7 cellular contexts compared by ENCODE assay signal in genomic region chr7:73937650-73938049, GRCh38.
A peak's percentile ranks its signal among the peaks of the same experiment; 100 is the strongest.
DNase-seq lines count a peak whose midpoint lies in the region; ATAC-seq and TF ChIP-seq lines count a peak whose summit lies in the region.
"Not testable (repeated sequence)": the region's sequence is repeated elsewhere in the genome, so short reads cannot be mapped to it uniquely, and the experiment has no call there.

No MANE protein-coding gene starts in this region.

- not testable (repeated sequence) for H3K14ac ChIP-seq in mesenchymal stem cell (ENCODE audit: low read length in 2 of 2)

- peak overlapping the region; percentile 48 for H3K9ac ChIP-seq in mesenchymal stem cell (ENCODE audit: low read length)

- H2BK5ac ChIP-seq in mesenchymal stem cell (ENCODE audit: low read depth, low read length, poor library complexity, severe bottlenecking): not testable (repeated sequence)

- not testable (repeated sequence) for H2AK5ac ChIP-seq in mesenchymal stem cell (ENCODE audit: low read length, severe bottlenecking)

- not testable (repeated sequence) for H3K4me3 ChIP-seq in AG10803 (ENCODE audit: low read length); MG63; fibroblast of pulmonary artery (replicated peaks; ENCODE audit: low read depth, low read length); mesenchymal stem cell (ENCODE audit: insufficient read depth in 1 of 2, low read depth in 1 of 2, low read length in 2 of 2)

- H3K4ac ChIP-seq in mesenchymal stem cell (ENCODE audit: low read depth in 1 of 2, low read length in 2 of 2): not testable (repeated sequence)

- peaks cover 16% of the 10 kb centered on the region for H3K9me3 Mint-ChIP-seq in MCF 10A (ENCODE audit: unreplicated experiment)

- not testable (repeated sequence) for H3K79me1 ChIP-seq in mesenchymal stem cell (replicated peaks; ENCODE audit: low read length, poor library complexity, severe bottlenecking)

- DNase-seq in AG10803 (ENCODE audit: low read depth) (peak; percentile 93), MG63 (peak; percentile 69), NCI-H446 treated with DMSO at 0.1 percent for 48 hours (lab: John Stamatoyannopoulos, UW) (peak; percentile 50), MCF 10A (ENCODE audit: unreplicated experiment) (peak; percentile 41), fibroblast of pulmonary artery (ENCODE audit: low read depth) (peak; percentile 31)
- DNase-seq in mesenchymal stem cell: not testable (repeated sequence)

- not testable (repeated sequence) for H2AFZ ChIP-seq in mesenchymal stem cell (ENCODE audit: low read depth, low read length)

- not testable (repeated sequence) for H3K36me3 Mint-ChIP-seq in MCF 10A (ENCODE audit: insufficient read depth, unreplicated experiment)

- not testable (repeated sequence) for H3K4me3 Mint-ChIP-seq in MCF 10A (ENCODE audit: unreplicated experiment)

- not testable (repeated sequence) for H3K4me1 ChIP-seq in mesenchymal stem cell (ENCODE audit: control insufficient read depth, insufficient read depth, low read depth, low read length)

- H3K23ac ChIP-seq in mesenchymal stem cell (ENCODE audit: low read length in 2 of 2): not testable (repeated sequence)

- WGBS in mesenchymal stem cell: 84% methylated on average over 4 of the region's 5 CpGs

- intact Hi-C loops in MCF 10A (cut with micrococcal nuclease): not testable (repeated sequence)

- not testable (repeated sequence) for H4K8ac ChIP-seq in mesenchymal stem cell (ENCODE audit: low read length)

- not testable (repeated sequence) for H3K27ac Mint-ChIP-seq in MCF 10A (ENCODE audit: low read depth, unreplicated experiment)

- not testable (repeated sequence) for BruUV-seq in MCF 10A (replicated peaks; lab: Mats Ljungman, UMichigan)

- not testable (repeated sequence) for H2BK120ac ChIP-seq in mesenchymal stem cell (ENCODE audit: low read depth, low read length)

- H3K18ac ChIP-seq in mesenchymal stem cell (ENCODE audit: low read depth in 1 of 2, low read length in 2 of 2): not testable (repeated sequence)

- not testable (repeated sequence) for H3K27ac ChIP-seq in mesenchymal stem cell (ENCODE audit: low read length, poor library complexity, severe bottlenecking)

- TF ChIP-seq CTCF in AG10803 (conservative IDR thresholded peaks at IDR 0.05; ENCODE audit: low read length); MCF 10A (IDR thresholded peaks at IDR 0.05; ENCODE audit: unreplicated experiment); fibroblast of pulmonary artery (IDR thresholded peaks at IDR 0.05; ENCODE audit: low read length, missing control alignments): not testable (repeated sequence)

- not testable (repeated sequence) for H2BK12ac ChIP-seq in mesenchymal stem cell (ENCODE audit: low read length in 2 of 2)

- peak; percentile 74 for ATAC-seq in esophagus mucosa

- POLR2A ChIA-PET in MCF 10A (lab: Yijun Ruan, JAX): interaction anchor here (0.7 kb wide), 1 partner anchor 77 kb away, joined by 3 read pairs; no protein-coding TSS in a partner anchor

- H3K4me1 Mint-ChIP-seq in MCF 10A (ENCODE audit: insufficient read depth, unreplicated experiment): not testable (repeated sequence)

- not testable (repeated sequence) for H3K4me2 ChIP-seq in mesenchymal stem cell (ENCODE audit: low read length, poor library complexity, severe bottlenecking)

- not testable (repeated sequence) for H3K36me3 ChIP-seq in MG63; mesenchymal stem cell (ENCODE audit: control insufficient read depth in 1 of 2, insufficient read depth in 2 of 2, low read depth in 1 of 2, low read length in 2 of 2)

- peaks cover 10% of the 10 kb centered on the region for H3K27me3 Mint-ChIP-seq in MCF 10A (ENCODE audit: insufficient read depth, unreplicated experiment)

- not testable (repeated sequence) for H3K27me3 ChIP-seq in MG63; mesenchymal stem cell (ENCODE audit: control insufficient read depth in 1 of 2, insufficient read depth in 1 of 2, low read length in 2 of 2)

- not testable (repeated sequence) for H2BK15ac ChIP-seq in mesenchymal stem cell (ENCODE audit: low read depth, poor library complexity, severe bottlenecking)

- CTCF ChIA-PET in MCF 10A (lab: Yijun Ruan, JAX): interaction anchor here (0.6 kb wide), 2 partner anchors 89 to 235 kb away, joined by 3 read pairs; no protein-coding TSS in a partner anchor

- not testable (repeated sequence) for H3K9me3 ChIP-seq in MG63; mesenchymal stem cell (ENCODE audit: control insufficient read depth, low read length)

- H4K91ac ChIP-seq in mesenchymal stem cell (ENCODE audit: low read length): not testable (repeated sequence)
